In the genomic region with DNA sequence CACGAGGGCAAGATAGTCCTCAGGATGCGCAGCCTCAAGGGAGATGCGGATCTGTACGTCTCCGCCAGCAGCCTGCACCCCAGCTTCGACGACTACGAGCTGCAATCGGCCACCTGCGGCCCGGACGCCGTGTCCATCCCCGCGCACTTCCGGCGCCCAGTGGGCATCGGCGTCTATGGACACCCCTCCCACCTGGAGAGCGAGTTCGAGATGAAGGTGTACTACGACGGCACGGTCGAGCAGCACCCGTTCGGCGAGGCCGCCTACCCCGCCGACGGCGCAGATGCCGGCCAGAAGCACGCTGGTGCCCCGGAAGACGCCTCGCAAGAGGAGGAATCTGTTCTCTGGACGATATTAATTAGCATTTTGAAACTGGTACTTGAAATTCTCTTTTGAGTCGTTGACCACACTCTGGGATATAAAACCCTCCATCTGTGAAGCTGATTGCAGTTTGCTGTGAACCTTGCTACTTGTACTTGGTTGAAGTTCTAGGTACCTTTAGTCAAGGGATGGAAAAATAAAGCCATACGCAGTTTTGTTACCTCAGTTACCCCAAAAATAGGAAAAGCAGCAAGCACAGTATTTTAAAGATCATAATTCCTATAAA, we compare ENCODE assay signal across 1 cellular context.
TF ChIP-seq lines count a peak whose summit lies in the region.

No MANE protein-coding gene starts in this region.

TF ChIP-seq in HepG2, 621 proteins besides CTCF, POLR2A, EP300 and RAD21 (continued from another document):
- TF ChIP-seq, protein P1, sequence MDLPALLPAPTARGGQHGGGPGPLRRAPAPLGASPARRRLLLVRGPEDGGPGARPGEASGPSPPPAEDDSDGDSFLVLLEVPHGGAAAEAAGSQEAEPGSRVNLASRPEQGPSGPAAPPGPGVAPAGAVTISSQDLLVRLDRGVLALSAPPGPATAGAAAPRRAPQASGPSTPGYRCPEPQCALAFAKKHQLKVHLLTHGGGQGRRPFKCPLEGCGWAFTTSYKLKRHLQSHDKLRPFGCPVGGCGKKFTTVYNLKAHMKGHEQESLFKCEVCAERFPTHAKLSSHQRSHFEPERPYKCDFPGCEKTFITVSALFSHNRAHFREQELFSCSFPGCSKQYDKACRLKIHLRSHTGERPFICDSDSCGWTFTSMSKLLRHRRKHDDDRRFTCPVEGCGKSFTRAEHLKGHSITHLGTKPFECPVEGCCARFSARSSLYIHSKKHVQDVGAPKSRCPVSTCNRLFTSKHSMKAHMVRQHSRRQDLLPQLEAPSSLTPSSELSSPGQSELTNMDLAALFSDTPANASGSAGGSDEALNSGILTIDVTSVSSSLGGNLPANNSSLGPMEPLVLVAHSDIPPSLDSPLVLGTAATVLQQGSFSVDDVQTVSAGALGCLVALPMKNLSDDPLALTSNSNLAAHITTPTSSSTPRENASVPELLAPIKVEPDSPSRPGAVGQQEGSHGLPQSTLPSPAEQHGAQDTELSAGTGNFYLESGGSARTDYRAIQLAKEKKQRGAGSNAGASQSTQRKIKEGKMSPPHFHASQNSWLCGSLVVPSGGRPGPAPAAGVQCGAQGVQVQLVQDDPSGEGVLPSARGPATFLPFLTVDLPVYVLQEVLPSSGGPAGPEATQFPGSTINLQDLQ (CRISPR knock-in tag; IDR thresholded peaks at IDR 0.05), result no peak
- TF ChIP-seq ZNF292 (CRISPR knock-in tag; IDR thresholded peaks at IDR 0.05; ENCODE audit: borderline replicate concordance, low read depth), result peak; percentile 66; the same call in 1 of the 2 replicates
- TF ChIP-seq ZNF230 (CRISPR knock-in tag; IDR thresholded peaks at IDR 0.05), result no peak
- no peak for TF ChIP-seq MYNN (CRISPR knock-in tag; IDR thresholded peaks at IDR 0.05; ENCODE audit: low read depth)
- no peak for TF ChIP-seq THAP11 (CRISPR knock-in tag; IDR thresholded peaks at IDR 0.05)
- 0 out of 2 replicates have a peak, but pooled peaks have one; percentile 9 for TF ChIP-seq ZNF225 (CRISPR knock-in tag; IDR thresholded peaks at IDR 0.05)
- TF ChIP-seq, protein P2, sequence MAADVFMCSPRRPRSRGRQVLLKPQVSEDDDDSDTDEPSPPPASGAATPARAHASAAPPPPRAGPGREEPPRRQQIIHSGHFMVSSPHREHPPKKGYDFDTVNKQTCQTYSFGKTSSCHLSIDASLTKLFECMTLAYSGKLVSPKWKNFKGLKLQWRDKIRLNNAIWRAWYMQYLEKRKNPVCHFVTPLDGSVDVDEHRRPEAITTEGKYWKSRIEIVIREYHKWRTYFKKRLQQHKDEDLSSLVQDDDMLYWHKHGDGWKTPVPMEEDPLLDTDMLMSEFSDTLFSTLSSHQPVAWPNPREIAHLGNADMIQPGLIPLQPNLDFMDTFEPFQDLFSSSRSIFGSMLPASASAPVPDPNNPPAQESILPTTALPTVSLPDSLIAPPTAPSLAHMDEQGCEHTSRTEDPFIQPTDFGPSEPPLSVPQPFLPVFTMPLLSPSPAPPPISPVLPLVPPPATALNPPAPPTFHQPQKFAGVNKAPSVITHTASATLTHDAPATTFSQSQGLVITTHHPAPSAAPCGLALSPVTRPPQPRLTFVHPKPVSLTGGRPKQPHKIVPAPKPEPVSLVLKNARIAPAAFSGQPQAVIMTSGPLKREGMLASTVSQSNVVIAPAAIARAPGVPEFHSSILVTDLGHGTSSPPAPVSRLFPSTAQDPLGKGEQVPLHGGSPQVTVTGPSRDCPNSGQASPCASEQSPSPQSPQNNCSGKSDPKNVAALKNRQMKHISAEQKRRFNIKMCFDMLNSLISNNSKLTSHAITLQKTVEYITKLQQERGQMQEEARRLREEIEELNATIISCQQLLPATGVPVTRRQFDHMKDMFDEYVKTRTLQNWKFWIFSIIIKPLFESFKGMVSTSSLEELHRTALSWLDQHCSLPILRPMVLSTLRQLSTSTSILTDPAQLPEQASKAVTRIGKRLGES (CRISPR knock-in tag; IDR thresholded peaks at IDR 0.05; ENCODE audit: borderline replicate concordance), result no peak
- peak; percentile 51; the same call in 1 of the 2 replicates for TF ChIP-seq NCOA1 (CRISPR knock-in tag; IDR thresholded peaks at IDR 0.05)
- TF ChIP-seq TCF12 (IDR thresholded peaks at IDR 0.05), result no peak
- no peak for TF ChIP-seq TCF12 (CRISPR knock-in tag; IDR thresholded peaks at IDR 0.05)
- TF ChIP-seq, protein P3, sequence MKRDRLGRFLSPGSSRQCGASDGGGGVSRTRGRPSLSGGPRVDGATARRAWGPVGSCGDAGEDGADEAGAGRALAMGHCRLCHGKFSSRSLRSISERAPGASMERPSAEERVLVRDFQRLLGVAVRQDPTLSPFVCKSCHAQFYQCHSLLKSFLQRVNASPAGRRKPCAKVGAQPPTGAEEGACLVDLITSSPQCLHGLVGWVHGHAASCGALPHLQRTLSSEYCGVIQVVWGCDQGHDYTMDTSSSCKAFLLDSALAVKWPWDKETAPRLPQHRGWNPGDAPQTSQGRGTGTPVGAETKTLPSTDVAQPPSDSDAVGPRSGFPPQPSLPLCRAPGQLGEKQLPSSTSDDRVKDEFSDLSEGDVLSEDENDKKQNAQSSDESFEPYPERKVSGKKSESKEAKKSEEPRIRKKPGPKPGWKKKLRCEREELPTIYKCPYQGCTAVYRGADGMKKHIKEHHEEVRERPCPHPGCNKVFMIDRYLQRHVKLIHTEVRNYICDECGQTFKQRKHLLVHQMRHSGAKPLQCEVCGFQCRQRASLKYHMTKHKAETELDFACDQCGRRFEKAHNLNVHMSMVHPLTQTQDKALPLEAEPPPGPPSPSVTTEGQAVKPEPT (CRISPR knock-in tag; IDR thresholded peaks at IDR 0.05; ENCODE audit: low read depth), result 0 out of 2 replicates have a peak, but pooled peaks have one; percentile 36
- TF ChIP-seq ZNF672 (CRISPR knock-in tag; IDR thresholded peaks at IDR 0.05), result 0 out of 2 replicates have a peak, but pooled peaks have one; percentile 66
- peak; percentile 74 for TF ChIP-seq ETV5 (CRISPR knock-in tag; IDR thresholded peaks at IDR 0.05; ENCODE audit: borderline replicate concordance)
- no peak for TF ChIP-seq MTA3 (CRISPR knock-in tag; IDR thresholded peaks at IDR 0.05)
- TF ChIP-seq MIER2 (CRISPR knock-in tag; IDR thresholded peaks at IDR 0.05), result no peak
- TF ChIP-seq GPN1 (CRISPR knock-in tag; IDR thresholded peaks at IDR 0.05; ENCODE audit: borderline replicate concordance), result no peak
- no peak for TF ChIP-seq ZMAT3 (CRISPR knock-in tag; conservative IDR thresholded peaks at IDR 0.05)
- TF ChIP-seq ZNF605 (CRISPR knock-in tag; IDR thresholded peaks at IDR 0.05), result no peak; the same call in 1 of the 2 replicates
- TF ChIP-seq KMT2A (CRISPR knock-in tag; IDR thresholded peaks at IDR 0.05), result peak; percentile 64; the same call in 1 of the 2 replicates
- no peak; the same call in 1 of the 2 replicates for TF ChIP-seq ZNF124 (CRISPR knock-in tag; IDR thresholded peaks at IDR 0.05)
- no peak for TF ChIP-seq ZNF24 (IDR thresholded peaks at IDR 0.05)
- TF ChIP-seq ZNF790 (CRISPR knock-in tag; IDR thresholded peaks at IDR 0.05; ENCODE audit: borderline replicate concordance), result no peak
- TF ChIP-seq, protein P4, sequence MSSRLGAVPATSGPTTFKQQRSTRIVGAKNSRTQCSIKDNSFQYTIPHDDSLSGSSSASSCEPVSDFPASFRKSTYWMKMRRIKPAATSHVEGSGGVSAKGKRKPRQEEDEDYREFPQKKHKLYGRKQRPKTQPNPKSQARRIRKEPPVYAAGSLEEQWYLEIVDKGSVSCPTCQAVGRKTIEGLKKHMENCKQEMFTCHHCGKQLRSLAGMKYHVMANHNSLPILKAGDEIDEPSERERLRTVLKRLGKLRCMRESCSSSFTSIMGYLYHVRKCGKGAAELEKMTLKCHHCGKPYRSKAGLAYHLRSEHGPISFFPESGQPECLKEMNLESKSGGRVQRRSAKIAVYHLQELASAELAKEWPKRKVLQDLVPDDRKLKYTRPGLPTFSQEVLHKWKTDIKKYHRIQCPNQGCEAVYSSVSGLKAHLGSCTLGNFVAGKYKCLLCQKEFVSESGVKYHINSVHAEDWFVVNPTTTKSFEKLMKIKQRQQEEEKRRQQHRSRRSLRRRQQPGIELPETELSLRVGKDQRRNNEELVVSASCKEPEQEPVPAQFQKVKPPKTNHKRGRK (CRISPR knock-in tag; IDR thresholded peaks at IDR 0.05), result no peak; the same call in 1 of the 2 replicates
- TF ChIP-seq PHF8 (CRISPR knock-in tag; IDR thresholded peaks at IDR 0.05), result peak; percentile 33; the same call in 1 of the 2 replicates
- 0 out of 2 replicates have a peak, but pooled peaks have one; percentile 14 for TF ChIP-seq GFI1 (CRISPR knock-in tag; IDR thresholded peaks at IDR 0.05; ENCODE audit: borderline replicate concordance)
- no peak for TF ChIP-seq YY1 (IDR thresholded peaks at IDR 0.05; ENCODE audit: insufficient read depth, insufficient replicate concordance, low read depth, low read length)
- 0 out of 2 replicates have a peak, but pooled peaks have one; percentile 16 for TF ChIP-seq ZNF451 (CRISPR knock-in tag; IDR thresholded peaks at IDR 0.05)
- TF ChIP-seq CBFB (CRISPR knock-in tag; IDR thresholded peaks at IDR 0.05), result 0 out of 2 replicates have a peak, but pooled peaks have one; percentile 37
- peak; percentile 98 for TF ChIP-seq ZNF543 (CRISPR knock-in tag; IDR thresholded peaks at IDR 0.05)
- TF ChIP-seq PAF1 (CRISPR knock-in tag; IDR thresholded peaks at IDR 0.05), result peak; percentile 89
